In the genomic region with DNA sequence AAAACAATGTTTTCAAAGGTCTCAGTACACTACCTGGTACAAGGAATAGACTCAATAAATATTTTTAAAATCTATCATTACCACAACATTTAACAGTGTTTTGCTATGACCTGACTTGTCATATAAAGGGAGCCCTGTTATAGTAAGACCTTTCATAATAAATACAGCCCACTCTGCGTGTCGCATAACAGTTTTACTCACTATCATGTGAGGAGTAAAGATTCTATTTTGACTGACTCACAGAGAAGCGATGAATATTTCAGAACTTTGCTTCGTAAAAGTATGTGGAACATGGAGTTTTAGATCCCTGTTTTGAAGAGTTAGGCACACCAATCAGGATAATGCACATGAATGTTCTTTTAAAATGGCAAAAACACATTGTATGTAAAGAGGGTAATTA, we compare ENCODE assay signal across 35 cellular contexts.
"Had no signal": no experiment of that assay in that cellular context is flagged by ENCODE, and none has a peak within 500 bp of the region (broad histone marks: within the 10 kb centered on the region; RNA-seq: fewer than 3 reads in every experiment).

No MANE protein-coding gene starts in this region.

- H3K36me3 ChIP-seq: breast epithelium, Peyer's patch, WERI-Rb-1 had no signal

- DNase-seq: activated CD4-positive, alpha-beta memory T cell treated with anti-CD3 and anti-CD28 coated beads, Interleukin-2, amount 10 ng/mL, durations not matched to agents 7 days and 5 days; activated CD4-positive, alpha-beta T cell treated with anti-CD3 and anti-CD28 coated beads for 1 hour; activated CD4-positive, alpha-beta T cell treated with anti-CD3 and anti-CD28 coated beads for 48 hours; activated CD4-positive, CD25-positive, alpha-beta regulatory T cell; activated CD8-positive, alpha-beta memory T cell treated with anti-CD3 and anti-CD28 coated beads for 24 hours; activated CD8-positive, alpha-beta memory T cell treated with anti-CD3 and anti-CD28 coated beads, Interleukin-2, amount 10 ng/mL, durations not matched to agents 7 days and 5 days; activated CD8-positive, alpha-beta memory T cell treated with anti-CD3 and anti-CD28 coated beads, Interleukin-2, amount 50 U/mL, for 48 hours; activated effector memory CD4-positive, alpha-beta T cell treated with anti-CD3 and anti-CD28 coated beads, Interleukin-2, amount 50 U/mL, for 16 hours; activated naive CD4-positive, alpha-beta T cell treated with Interleukin-2 at 50 U/mL for 16 hours; activated naive CD8-positive, alpha-beta T cell treated with anti-CD3 and anti-CD28 coated beads, Interleukin-2, amount 10 ng/mL, durations not matched to agents 7 days and 5 days; activated T-cell treated with anti-CD3 and anti-CD28 coated beads, Interleukin-2, amount 50 U/mL, for 48 hours; body of pancreas; KG1; NCI-H1092 treated with DMSO at 0.1 percent for 48 hours; NCI-H1417; NCI-H146; NCI-H187; NCI-H2029 treated with DMSO at 0.1 percent for 48 hours; NCI-H2107; NCI-H2171; NCI-H510A; NCI-H526; NCI-H748 treated with DMSO at 0.1 percent for 48 hours; NK-92 treated with Interleukin-12 subunit alpha and Interleukin-12 subunit beta, amount 100 ng/mL, for 24 hours; PC-3; Peyer's patch; SIG-M5; SW 1271; T-helper 1 cell; T-helper 2 cell; T-helper 9 cell; WERI-Rb-1 had no signal

- H3K27ac ChIP-seq: body of pancreas, breast epithelium, Peyer's patch, RWPE1, WERI-Rb-1 had no signal

- H3K4me3 ChIP-seq: body of pancreas, breast epithelium, Peyer's patch had no signal

- H3K9me3 ChIP-seq: body of pancreas, breast epithelium, Peyer's patch had no signal

- H3K27me3 ChIP-seq: body of pancreas, breast epithelium, Peyer's patch had no signal

- H3K4me1 ChIP-seq: body of pancreas, breast epithelium, Peyer's patch had no signal

- ATAC-seq: activated CD8-positive, alpha-beta memory T cell treated with anti-CD3 and anti-CD28 coated beads, Interleukin-2, amount 10 ng/mL, durations not matched to agents 7 days and 5 days; body of pancreas; PC-3; Right ventricle myocardium inferior had no signal
